In the genomic region with DNA sequence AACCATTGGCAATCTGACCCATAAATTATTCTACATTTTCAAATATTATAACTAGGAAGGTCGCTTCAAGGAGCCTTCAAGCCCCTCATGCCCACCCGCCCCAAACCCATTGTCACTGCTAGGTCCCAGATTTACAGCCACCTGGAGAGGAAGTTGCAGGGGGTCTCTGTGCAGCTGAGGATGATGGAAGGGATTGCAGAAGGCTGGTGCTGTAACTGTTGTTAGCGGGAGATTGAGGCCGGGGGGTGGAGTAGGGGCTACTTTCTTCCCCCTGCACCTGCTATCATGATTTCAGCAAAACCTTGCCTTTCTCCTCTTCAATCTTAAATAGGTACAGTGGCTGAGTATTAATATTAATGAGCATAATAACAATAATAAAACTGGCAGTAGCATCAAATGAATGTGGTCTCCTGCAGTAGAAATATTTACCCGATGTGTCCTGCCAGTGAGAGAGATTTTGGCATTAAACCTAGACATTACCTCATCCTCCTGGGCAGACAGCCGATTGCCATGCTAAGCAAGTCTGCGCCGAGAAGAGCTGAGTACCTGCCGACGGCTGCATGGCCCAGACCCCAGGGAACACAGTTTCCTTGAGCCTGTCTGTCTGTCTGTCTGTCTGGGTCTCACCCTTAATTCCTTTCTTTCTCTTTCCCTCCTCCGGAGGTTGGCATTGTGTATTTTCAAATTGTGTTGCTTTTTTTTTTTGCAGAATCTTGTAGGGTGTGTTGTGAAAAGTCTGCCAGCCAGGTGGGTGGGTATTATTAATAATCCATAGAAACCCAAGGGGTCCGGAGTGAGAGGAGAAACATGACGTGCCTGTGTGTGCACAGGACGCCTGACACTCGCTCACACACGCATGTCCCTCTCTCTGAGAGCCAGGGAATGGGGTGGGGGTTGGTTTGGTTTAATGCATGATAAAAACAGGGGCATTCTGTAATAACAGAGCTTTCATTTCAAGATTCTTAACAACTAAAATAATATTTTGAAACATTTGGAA, we compare ENCODE assay signal across 8 cellular contexts.
DNase-seq lines count a peak whose midpoint lies in the region; ATAC-seq and TF ChIP-seq lines count a peak whose summit lies in the region.

No MANE protein-coding gene starts in this region.

- CTCF ChIA-PET in naive thymus-derived CD4-positive, alpha-beta T cell (lab: Charles Lee): interaction anchor here (0.8 to 1.0 kb wide), 2 partner anchors 10 to 285 kb away, joined by 3 to 4 read pairs; no protein-coding TSS in a partner anchor

- H3K4me3 Mint-ChIP-seq in endothelial cell (ENCODE audit: unreplicated experiment): no peak overlapping the region
- H3K4me3 Mint-ChIP-seq in naive thymus-derived CD4-positive, alpha-beta T cell: peak overlapping the region in 2 of 10 donors; percentile 29 to 56
- H3K4me3 Mint-ChIP-seq in natural killer cell treated with Interleukin-12 subunit alpha and Interleukin-12 subunit beta and Interleukin-15 and Interleukin-18, amount 100 ng/mL, for 72 hours: no peak overlapping the region

- peak overlapping the region; percentile 89 for H3K27ac Mint-ChIP-seq in endothelial cell (ENCODE audit: unreplicated experiment)
- peak overlapping the region in 7 of 9 donors; percentile 67 to 83 (median 76) for H3K27ac Mint-ChIP-seq in naive thymus-derived CD4-positive, alpha-beta T cell
- no peak overlapping the region for H3K27ac Mint-ChIP-seq in natural killer cell treated with Interleukin-12 subunit alpha and Interleukin-12 subunit beta and Interleukin-15 and Interleukin-18, amount 100 ng/mL, for 72 hours

- H3K9me3 Mint-ChIP-seq in endothelial cell (ENCODE audit: unreplicated experiment): peaks cover 12% of the 10 kb centered on the region
- peaks cover 0 to 17% (median 8%) of the 10 kb centered on the region in 11 donors for H3K9me3 Mint-ChIP-seq in naive thymus-derived CD4-positive, alpha-beta T cell
- peaks cover 8% of the 10 kb centered on the region for H3K9me3 Mint-ChIP-seq in natural killer cell treated with Interleukin-12 subunit alpha and Interleukin-12 subunit beta and Interleukin-15 and Interleukin-18, amount 100 ng/mL, for 72 hours

- TF ChIP-seq CTCF in endothelial cell (IDR thresholded peaks at IDR 0.05; ENCODE audit: unreplicated experiment): no peak

- H3K4me3 ChIP-seq in naive thymus-derived CD4-positive, alpha-beta T cell (ENCODE audit: low read length): no peak overlapping the region

- intact Hi-C loops in naive thymus-derived CD4-positive, alpha-beta T cell (cut with micrococcal nuclease): no loop called here

- ATAC-seq in naive thymus-derived CD4-positive, alpha-beta T cell: no peak
- ATAC-seq in HG03432 (IDR thresholded peaks at IDR 0.05; ENCODE audit: unreplicated experiment): no peak
- no peak for ATAC-seq in natural killer cell treated with Interleukin-12 subunit alpha and Interleukin-12 subunit beta and Interleukin-15 and Interleukin-18, amount 100 ng/mL, for 72 hours

- POLR2A ChIA-PET in naive thymus-derived CD4-positive, alpha-beta T cell (lab: Charles Lee): interaction anchor here (0.5 kb wide), 1 partner anchor 38 kb away, joined by 3 read pairs; no protein-coding TSS in a partner anchor

- H3K27ac ChIP-seq in naive thymus-derived CD4-positive, alpha-beta T cell (ENCODE audit: low read depth, low read length): no peak overlapping the region

- peak; percentile 56 for DNase-seq in DMS 273 treated with DMSO at 0.1 percent for 48 hours (lab: John Stamatoyannopoulos, UW)
- DNase-seq in NCI-H2196 (lab: John Stamatoyannopoulos, UW; ENCODE audit: unreplicated experiment): peak; percentile 93
- DNase-seq in endothelial cell (ENCODE audit: low spot score): no peak
- no peak for DNase-seq in naive thymus-derived CD4-positive, alpha-beta T cell
- no peak for DNase-seq in NCI-H82 treated with DMSO at 0.1 percent for 48 hours (lab: John Stamatoyannopoulos, UW; ENCODE audit: unreplicated experiment)
- no peak for DNase-seq in stimulated activated CD4-positive, alpha-beta T cell treated with anti-CD3 and anti-CD28 coated beads, Interleukin-12 subunit alpha, Interleukin-12 subunit beta, amount 100 ng/mL, for 4 hours
- no peak for DNase-seq in natural killer cell treated with Interleukin-12 subunit alpha and Interleukin-12 subunit beta and Interleukin-15 and Interleukin-18, amount 100 ng/mL, for 72 hours (ENCODE audit: low spot score)

- H3K27me3 Mint-ChIP-seq in endothelial cell (ENCODE audit: unreplicated experiment): peaks cover 18% of the 10 kb centered on the region
- H3K27me3 Mint-ChIP-seq in naive thymus-derived CD4-positive, alpha-beta T cell: no peaks in the 10 kb centered on the region
- H3K27me3 Mint-ChIP-seq in natural killer cell treated with Interleukin-12 subunit alpha and Interleukin-12 subunit beta and Interleukin-15 and Interleukin-18, amount 100 ng/mL, for 72 hours: no peaks in the 10 kb centered on the region

- H3K27me3 ChIP-seq in naive thymus-derived CD4-positive, alpha-beta T cell (ENCODE audit: control insufficient read depth in 2 of 2, insufficient read depth in 2 of 2, low read length in 2 of 2): no peaks in the 10 kb centered on the region

- peaks cover 30% of the 10 kb centered on the region for H3K36me3 Mint-ChIP-seq in endothelial cell (ENCODE audit: low read depth, unreplicated experiment)
- H3K36me3 Mint-ChIP-seq in naive thymus-derived CD4-positive, alpha-beta T cell: peaks cover 14 to 42% (median 30%) of the 10 kb centered on the region in 5 donors
- peaks cover 12% of the 10 kb centered on the region for H3K36me3 Mint-ChIP-seq in natural killer cell treated with Interleukin-12 subunit alpha and Interleukin-12 subunit beta and Interleukin-15 and Interleukin-18, amount 100 ng/mL, for 72 hours

- H3K4me1 ChIP-seq in naive thymus-derived CD4-positive, alpha-beta T cell (ENCODE audit: control insufficient read depth in 2 of 2, insufficient read depth in 2 of 2, low read length in 2 of 2): peaks cover 0 to 5% of the 10 kb centered on the region in 2 donors

- H3K36me3 ChIP-seq in naive thymus-derived CD4-positive, alpha-beta T cell (ENCODE audit: control insufficient read depth in 2 of 3, insufficient read depth in 3 of 3, low read length in 3 of 3): peaks cover 0 to 15% (median 0%) of the 10 kb centered on the region in 3 experiments

- H3K9me3 ChIP-seq in naive thymus-derived CD4-positive, alpha-beta T cell (ENCODE audit: control insufficient read depth in 2 of 3, low read length in 3 of 3): no peaks in the 10 kb centered on the region

- H3K4me1 Mint-ChIP-seq in endothelial cell (ENCODE audit: unreplicated experiment): peaks cover 32% of the 10 kb centered on the region
- peaks cover 20 to 36% (median 29%) of the 10 kb centered on the region in 7 donors for H3K4me1 Mint-ChIP-seq in naive thymus-derived CD4-positive, alpha-beta T cell
- H3K4me1 Mint-ChIP-seq in natural killer cell treated with Interleukin-12 subunit alpha and Interleukin-12 subunit beta and Interleukin-15 and Interleukin-18, amount 100 ng/mL, for 72 hours (ENCODE audit: low read depth in 2 of 2): peaks cover 12 to 26% of the 10 kb centered on the region in 2 donors

Comparison
In these comparisons a context has a peak if more than half of its experiments do, and no peak if none do; other contexts are left out.
1. DNase-seq: peak in DMS 273 treated with DMSO at 0.1 percent for 48 hours (single experiment) and NCI-H2196 (single experiment); none in endothelial cell (single experiment), naive thymus-derived CD4-positive, alpha-beta T cell (0 of 9), NCI-H82 treated with DMSO at 0.1 percent for 48 hours (single experiment), stimulated activated CD4-positive, alpha-beta T cell treated with anti-CD3 and anti-CD28 coated beads, Interleukin-12 subunit alpha, Interleukin-12 subunit beta, amount 100 ng/mL, for 4 hours (single experiment) and natural killer cell treated with Interleukin-12 subunit alpha and Interleukin-12 subunit beta and Interleukin-15 and Interleukin-18, amount 100 ng/mL, for 72 hours (single experiment).
2. H3K27ac Mint-ChIP-seq: peak in endothelial cell (single experiment) and naive thymus-derived CD4-positive, alpha-beta T cell (7 of 9); none in natural killer cell treated with Interleukin-12 subunit alpha and Interleukin-12 subunit beta and Interleukin-15 and Interleukin-18, amount 100 ng/mL, for 72 hours (0 of 2).